ENCODE assay signal across 18 cellular contexts in the genomic region with DNA sequence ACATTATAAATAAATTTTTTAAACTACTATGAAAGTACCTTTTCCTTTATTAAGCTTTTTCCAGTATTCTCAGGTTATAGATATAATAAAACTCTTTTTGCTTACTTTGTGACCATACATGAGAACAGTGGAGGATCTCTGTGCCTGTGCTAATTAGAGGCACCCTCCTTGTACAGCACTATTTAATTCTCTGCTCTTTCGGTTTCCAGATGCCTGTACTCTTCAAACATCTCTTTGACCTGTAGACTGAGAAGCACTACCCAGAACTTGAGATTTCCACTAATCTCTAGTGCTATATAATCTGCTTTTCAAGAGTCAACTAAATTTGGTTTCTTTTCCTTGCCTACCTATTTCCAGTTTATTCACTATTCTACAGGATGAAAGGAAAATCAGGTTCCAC.
A peak's percentile ranks its signal among the peaks of the same experiment; 100 is the strongest.
DNase-seq lines count a peak whose midpoint lies in the region; ATAC-seq, FAIRE-seq and TF ChIP-seq lines count a peak whose summit lies in the region.
"Had no signal": no experiment of that assay in that cellular context is flagged by ENCODE, and none has a peak within 500 bp of the region (broad histone marks: within the 10 kb centered on the region; RNA-seq: fewer than 3 reads in every experiment).

No MANE protein-coding gene starts in this region.

- no peak for TF ChIP-seq EP300 in A549 (IDR thresholded peaks at IDR 0.05)

- no peak for TF ChIP-seq RAD21 in A549 (conservative IDR thresholded peaks at IDR 0.05 in 1 of 2, IDR thresholded peaks at IDR 0.05 in 1 of 2)

- ATAC-seq in A549, result no peak
- ATAC-seq in GM18870 (IDR thresholded peaks at IDR 0.05; ENCODE audit: unreplicated experiment), result peak; percentile 51
- ATAC-seq: HCT116 had no signal

- TF ChIP-seq POLR2A in A549 (IDR thresholded peaks at IDR 0.05; ENCODE audit: low read length), result no peak

- no peaks in the 10 kb centered on the region for H3K79me2 ChIP-seq in fibroblast of lung (ENCODE audit: control insufficient read depth, insufficient read depth, low read length)

- peak overlapping the region; percentile 30 for H3K4me2 ChIP-seq in A549
- peak overlapping the region; percentile 9 for H3K4me2 ChIP-seq in fibroblast of lung (ENCODE audit: extremely low read depth, insufficient read depth, low read length)
- H3K4me2 ChIP-seq: BLaER1 had no signal

- CTCF ChIA-PET in A549 (lab: Yijun Ruan, JAX), result no interaction called here

- H4K20me1 ChIP-seq in fibroblast of lung (ENCODE audit: control insufficient read depth, extremely low read depth, insufficient read depth, low read length), result no peaks in the 10 kb centered on the region
- H4K20me1 ChIP-seq: BLaER1 had no signal

- H3K27me3 ChIP-seq in fibroblast of lung (ENCODE audit: control insufficient read depth, insufficient read depth, low read length), result no peaks in the 10 kb centered on the region
- H3K27me3 ChIP-seq: BLaER1 had no signal

- H3K4me1 ChIP-seq in A549, result peaks cover 19% of the 10 kb centered on the region; the same call in 2 of the 3 replicates
- no peaks in the 10 kb centered on the region for H3K4me1 ChIP-seq in fibroblast of lung (ENCODE audit: control insufficient read depth, extremely low read depth, insufficient read depth, low read length)
- H3K4me1 ChIP-seq: BLaER1 had no signal

- WGBS in A549 (ENCODE audit: missing lambda C conversion rate), result 66% methylated on average over 1 of the region's 1 CpG

- H3K9me3 ChIP-seq in A549 (no peaks in the 10 kb centered on the region), fibroblast of lung (ENCODE audit: control insufficient read depth, insufficient read depth, low read depth, low read length) (no peaks in the 10 kb centered on the region)
- H3K9me3 ChIP-seq: BLaER1 had no signal

- H3K36me3 ChIP-seq in fibroblast of lung (ENCODE audit: control insufficient read depth, insufficient read depth, low read length), result no peaks in the 10 kb centered on the region
- H3K36me3 ChIP-seq: BLaER1 had no signal

- POLR2A ChIA-PET in A549 (lab: Yijun Ruan, JAX), result no interaction called here

- no peak overlapping the region for H2AFZ ChIP-seq in fibroblast of lung (ENCODE audit: low read length)

- DNase-seq in A549 (ENCODE audit: low read depth in 1 of 2, low spot score in 1 of 2), result no peak
- peak; percentile 4 for DNase-seq in NCI-H69 (lab: John Stamatoyannopoulos, UW)
- no peak for DNase-seq in fibroblast of lung (ENCODE audit: low read depth in 2 of 2)
- no peak for DNase-seq in NAMALWA (ENCODE audit: low spot score)
- no peak for DNase-seq in caudate nucleus (lab: John Stamatoyannopoulos, UW)
- DNase-seq in RKO (ENCODE audit: low spot score), result no peak
- DNase-seq: CD4-positive, alpha-beta memory T cell; DMS79 treated with DMSO at 0.1 percent for 48 hours; GF-D8; GOT3; H7; Karpas-422; KBM-7 had no signal

- no peak overlapping the region for H3K9ac ChIP-seq in fibroblast of lung (ENCODE audit: insufficient read depth, low read length)
- H3K9ac ChIP-seq: BLaER1 had no signal

- H3K27ac ChIP-seq in A549 (peak overlapping the region in 1 of 2 experiments; percentile 56; a peak in 1 of 6 replicates), fibroblast of lung (ENCODE audit: insufficient read depth, low read length) (no peak overlapping the region), caudate nucleus (ENCODE audit: low read depth, low read length) (no peak overlapping the region)
- H3K27ac ChIP-seq: 22Rv1, BLaER1 had no signal

- no peak for FAIRE-seq in A549 (lab: Jason Lieb, UNC)
- FAIRE-seq: HTR-8/SVneo had no signal

- H3K4me3 ChIP-seq in A549 (no peak overlapping the region), fibroblast of lung (replicated peaks in 1 of 4; ENCODE audit: control extremely low read depth in 1 of 4, insufficient read depth in 1 of 4, low read depth in 3 of 4, low read length in 4 of 4) (no peak overlapping the region)
- H3K4me3 ChIP-seq: BLaER1 had no signal

- TF ChIP-seq CTCF in A549 (IDR thresholded peaks at IDR 0.05) (no peak), fibroblast of lung (conservative IDR thresholded peaks at IDR 0.05 in 1 of 2, IDR thresholded peaks at IDR 0.05 in 1 of 2; ENCODE audit: low read depth in 1 of 2, low read length in 2 of 2) (no peak)

TF ChIP-seq in A549, 52 proteins besides CTCF, POLR2A, EP300 and RAD21:
- no peak for TF ChIP-seq ZSCAN20 (CRISPR knock-in tag; IDR thresholded peaks at IDR 0.05)
- no peak for TF ChIP-seq USF2 (IDR thresholded peaks at IDR 0.05)
- no peak for TF ChIP-seq RNF2 (IDR thresholded peaks at IDR 0.05; ENCODE audit: borderline replicate concordance, low read depth)
- TF ChIP-seq TP53 (CRISPR knock-in tag; IDR thresholded peaks at IDR 0.05), result no peak
- no peak for TF ChIP-seq RFX5 (IDR thresholded peaks at IDR 0.05)
- no peak for TF ChIP-seq SMC3 (IDR thresholded peaks at IDR 0.05)
- no peak for TF ChIP-seq FOSL2 (IDR thresholded peaks at IDR 0.05)
- TF ChIP-seq FOSL2 (CRISPR knock-in tag; IDR thresholded peaks at IDR 0.05), result no peak
